Comparison of ENCODE assay signal across 2 cellular contexts in the genomic region with DNA sequence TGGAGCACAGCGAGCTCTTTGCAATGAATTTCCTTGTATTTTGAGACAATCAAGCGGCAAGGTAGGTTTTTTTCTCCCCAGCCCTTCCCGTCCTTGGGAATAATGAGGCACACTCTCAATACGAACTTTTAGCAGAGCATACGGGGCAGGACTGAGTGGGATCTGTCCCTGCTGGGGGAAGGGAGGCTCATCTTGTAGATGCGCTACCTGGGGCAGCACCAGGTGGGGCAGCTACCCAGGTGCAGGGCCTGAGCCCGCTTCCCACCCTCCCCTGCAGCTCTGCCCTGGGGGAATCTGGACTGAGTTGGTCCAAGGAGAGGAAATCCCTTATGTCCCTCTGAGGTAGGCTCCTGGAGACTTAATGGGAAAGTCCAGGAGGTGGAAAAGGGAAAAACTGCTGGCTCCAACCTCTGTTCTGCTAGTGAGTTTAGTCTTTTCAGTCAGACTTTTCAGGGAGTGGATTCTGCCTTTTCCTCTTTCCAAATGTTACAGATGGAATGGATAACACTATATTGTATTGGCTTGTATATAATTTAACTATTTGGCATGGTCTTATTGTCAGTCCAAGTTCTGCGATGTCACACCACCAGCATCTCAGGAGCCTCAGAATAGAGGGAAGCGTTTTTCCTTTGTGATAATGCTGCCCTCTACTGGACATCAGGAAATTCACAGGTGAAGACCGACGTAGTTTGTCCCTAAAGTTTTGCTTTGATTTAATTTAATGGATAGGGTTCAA.
TF ChIP-seq lines count a peak whose summit lies in the region.

No MANE protein-coding gene starts in this region.

TF ChIP-seq in GM23338, 12 proteins besides CTCF, POLR2A, EP300 and RAD21 (continues in another document):
- TF ChIP-seq STAT1 (IDR thresholded peaks at IDR 0.05; ENCODE audit: unreplicated experiment) (no peak), EZH2 (IDR thresholded peaks at IDR 0.05; ENCODE audit: low read depth, unreplicated experiment) (no peak), EZH2phosphoT487 (IDR thresholded peaks at IDR 0.05; ENCODE audit: unreplicated experiment) (no peak), CREB1 (CRISPR knock-in tag; IDR thresholded peaks at IDR 0.05; ENCODE audit: low read depth) (no peak), JUNB (IDR thresholded peaks at IDR 0.05; ENCODE audit: unreplicated experiment) (no peak)
- TF ChIP-seq, protein P1, sequence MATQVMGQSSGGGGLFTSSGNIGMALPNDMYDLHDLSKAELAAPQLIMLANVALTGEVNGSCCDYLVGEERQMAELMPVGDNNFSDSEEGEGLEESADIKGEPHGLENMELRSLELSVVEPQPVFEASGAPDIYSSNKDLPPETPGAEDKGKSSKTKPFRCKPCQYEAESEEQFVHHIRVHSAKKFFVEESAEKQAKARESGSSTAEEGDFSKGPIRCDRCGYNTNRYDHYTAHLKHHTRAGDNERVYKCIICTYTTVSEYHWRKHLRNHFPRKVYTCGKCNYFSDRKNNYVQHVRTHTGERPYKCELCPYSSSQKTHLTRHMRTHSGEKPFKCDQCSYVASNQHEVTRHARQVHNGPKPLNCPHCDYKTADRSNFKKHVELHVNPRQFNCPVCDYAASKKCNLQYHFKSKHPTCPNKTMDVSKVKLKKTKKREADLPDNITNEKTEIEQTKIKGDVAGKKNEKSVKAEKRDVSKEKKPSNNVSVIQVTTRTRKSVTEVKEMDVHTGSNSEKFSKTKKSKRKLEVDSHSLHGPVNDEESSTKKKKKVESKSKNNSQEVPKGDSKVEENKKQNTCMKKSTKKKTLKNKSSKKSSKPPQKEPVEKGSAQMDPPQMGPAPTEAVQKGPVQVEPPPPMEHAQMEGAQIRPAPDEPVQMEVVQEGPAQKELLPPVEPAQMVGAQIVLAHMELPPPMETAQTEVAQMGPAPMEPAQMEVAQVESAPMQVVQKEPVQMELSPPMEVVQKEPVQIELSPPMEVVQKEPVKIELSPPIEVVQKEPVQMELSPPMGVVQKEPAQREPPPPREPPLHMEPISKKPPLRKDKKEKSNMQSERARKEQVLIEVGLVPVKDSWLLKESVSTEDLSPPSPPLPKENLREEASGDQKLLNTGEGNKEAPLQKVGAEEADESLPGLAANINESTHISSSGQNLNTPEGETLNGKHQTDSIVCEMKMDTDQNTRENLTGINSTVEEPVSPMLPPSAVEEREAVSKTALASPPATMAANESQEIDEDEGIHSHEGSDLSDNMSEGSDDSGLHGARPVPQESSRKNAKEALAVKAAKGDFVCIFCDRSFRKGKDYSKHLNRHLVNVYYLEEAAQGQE (IDR thresholded peaks at IDR 0.05; ENCODE audit: unreplicated experiment), result no peak
- TF ChIP-seq, protein P2, sequence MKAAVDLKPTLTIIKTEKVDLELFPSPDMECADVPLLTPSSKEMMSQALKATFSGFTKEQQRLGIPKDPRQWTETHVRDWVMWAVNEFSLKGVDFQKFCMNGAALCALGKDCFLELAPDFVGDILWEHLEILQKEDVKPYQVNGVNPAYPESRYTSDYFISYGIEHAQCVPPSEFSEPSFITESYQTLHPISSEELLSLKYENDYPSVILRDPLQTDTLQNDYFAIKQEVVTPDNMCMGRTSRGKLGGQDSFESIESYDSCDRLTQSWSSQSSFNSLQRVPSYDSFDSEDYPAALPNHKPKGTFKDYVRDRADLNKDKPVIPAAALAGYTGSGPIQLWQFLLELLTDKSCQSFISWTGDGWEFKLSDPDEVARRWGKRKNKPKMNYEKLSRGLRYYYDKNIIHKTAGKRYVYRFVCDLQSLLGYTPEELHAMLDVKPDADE (IDR thresholded peaks at IDR 0.05), result no peak
- TF ChIP-seq, protein P3, sequence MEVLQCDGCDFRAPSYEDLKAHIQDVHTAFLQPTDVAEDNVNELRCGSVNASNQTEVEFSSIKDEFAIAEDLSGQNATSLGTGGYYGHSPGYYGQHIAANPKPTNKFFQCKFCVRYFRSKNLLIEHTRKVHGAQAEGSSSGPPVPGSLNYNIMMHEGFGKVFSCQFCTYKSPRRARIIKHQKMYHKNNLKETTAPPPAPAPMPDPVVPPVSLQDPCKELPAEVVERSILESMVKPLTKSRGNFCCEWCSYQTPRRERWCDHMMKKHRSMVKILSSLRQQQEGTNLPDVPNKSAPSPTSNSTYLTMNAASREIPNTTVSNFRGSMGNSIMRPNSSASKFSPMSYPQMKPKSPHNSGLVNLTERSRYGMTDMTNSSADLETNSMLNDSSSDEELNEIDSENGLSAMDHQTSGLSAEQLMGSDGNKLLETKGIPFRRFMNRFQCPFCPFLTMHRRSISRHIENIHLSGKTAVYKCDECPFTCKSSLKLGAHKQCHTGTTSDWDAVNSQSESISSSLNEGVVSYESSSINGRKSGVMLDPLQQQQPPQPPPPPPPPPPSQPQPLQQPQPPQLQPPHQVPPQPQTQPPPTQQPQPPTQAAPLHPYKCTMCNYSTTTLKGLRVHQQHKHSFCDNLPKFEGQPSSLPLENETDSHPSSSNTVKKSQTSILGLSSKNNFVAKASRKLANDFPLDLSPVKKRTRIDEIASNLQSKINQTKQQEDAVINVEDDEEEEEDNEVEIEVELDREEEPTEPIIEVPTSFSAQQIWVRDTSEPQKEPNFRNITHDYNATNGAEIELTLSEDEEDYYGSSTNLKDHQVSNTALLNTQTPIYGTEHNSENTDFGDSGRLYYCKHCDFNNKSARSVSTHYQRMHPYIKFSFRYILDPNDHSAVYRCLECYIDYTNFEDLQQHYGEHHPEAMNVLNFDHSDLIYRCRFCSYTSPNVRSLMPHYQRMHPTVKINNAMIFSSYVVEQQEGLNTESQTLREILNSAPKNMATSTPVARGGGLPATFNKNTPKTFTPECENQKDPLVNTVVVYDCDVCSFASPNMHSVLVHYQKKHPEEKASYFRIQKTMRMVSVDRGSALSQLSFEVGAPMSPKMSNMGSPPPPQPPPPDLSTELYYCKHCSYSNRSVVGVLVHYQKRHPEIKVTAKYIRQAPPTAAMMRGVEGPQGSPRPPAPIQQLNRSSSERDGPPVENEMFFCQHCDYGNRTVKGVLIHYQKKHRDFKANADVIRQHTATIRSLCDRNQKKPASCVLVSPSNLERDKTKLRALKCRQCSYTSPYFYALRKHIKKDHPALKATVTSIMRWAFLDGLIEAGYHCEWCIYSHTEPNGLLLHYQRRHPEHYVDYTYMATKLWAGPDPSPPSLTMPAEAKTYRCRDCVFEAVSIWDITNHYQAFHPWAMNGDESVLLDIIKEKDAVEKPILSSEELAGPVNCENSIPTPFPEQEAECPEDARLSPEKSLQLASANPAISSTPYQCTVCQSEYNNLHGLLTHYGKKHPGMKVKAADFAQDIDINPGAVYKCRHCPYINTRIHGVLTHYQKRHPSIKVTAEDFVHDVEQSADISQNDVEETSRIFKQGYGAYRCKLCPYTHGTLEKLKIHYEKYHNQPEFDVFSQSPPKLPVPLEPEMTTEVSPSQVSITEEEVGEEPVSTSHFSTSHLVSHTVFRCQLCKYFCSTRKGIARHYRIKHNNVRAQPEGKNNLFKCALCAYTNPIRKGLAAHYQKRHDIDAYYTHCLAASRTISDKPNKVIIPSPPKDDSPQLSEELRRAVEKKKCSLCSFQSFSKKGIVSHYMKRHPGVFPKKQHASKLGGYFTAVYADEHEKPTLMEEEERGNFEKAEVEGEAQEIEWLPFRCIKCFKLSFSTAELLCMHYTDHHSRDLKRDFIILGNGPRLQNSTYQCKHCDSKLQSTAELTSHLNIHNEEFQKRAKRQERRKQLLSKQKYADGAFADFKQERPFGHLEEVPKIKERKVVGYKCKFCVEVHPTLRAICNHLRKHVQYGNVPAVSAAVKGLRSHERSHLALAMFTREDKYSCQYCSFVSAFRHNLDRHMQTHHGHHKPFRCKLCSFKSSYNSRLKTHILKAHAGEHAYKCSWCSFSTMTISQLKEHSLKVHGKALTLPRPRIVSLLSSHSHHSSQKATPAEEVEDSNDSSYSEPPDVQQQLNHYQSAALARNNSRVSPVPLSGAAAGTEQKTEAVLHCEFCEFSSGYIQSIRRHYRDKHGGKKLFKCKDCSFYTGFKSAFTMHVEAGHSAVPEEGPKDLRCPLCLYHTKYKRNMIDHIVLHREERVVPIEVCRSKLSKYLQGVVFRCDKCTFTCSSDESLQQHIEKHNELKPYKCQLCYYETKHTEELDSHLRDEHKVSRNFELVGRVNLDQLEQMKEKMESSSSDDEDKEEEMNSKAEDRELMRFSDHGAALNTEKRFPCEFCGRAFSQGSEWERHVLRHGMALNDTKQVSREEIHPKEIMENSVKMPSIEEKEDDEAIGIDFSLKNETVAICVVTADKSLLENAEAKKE (CRISPR knock-in tag; IDR thresholded peaks at IDR 0.05), result no peak

TF ChIP-seq in GM12878, 131 proteins besides CTCF, POLR2A, EP300 and RAD21:
- TF ChIP-seq SMC3 (IDR thresholded peaks at IDR 0.05; ENCODE audit: borderline replicate concordance, low read length), result peak; percentile 65; the same call in 1 of the 2 replicates
- TF ChIP-seq RBBP5 (conservative IDR thresholded peaks at IDR 0.05), result no peak
